Comparison of ENCODE assay signal across 11 cellular contexts in the genomic region with DNA sequence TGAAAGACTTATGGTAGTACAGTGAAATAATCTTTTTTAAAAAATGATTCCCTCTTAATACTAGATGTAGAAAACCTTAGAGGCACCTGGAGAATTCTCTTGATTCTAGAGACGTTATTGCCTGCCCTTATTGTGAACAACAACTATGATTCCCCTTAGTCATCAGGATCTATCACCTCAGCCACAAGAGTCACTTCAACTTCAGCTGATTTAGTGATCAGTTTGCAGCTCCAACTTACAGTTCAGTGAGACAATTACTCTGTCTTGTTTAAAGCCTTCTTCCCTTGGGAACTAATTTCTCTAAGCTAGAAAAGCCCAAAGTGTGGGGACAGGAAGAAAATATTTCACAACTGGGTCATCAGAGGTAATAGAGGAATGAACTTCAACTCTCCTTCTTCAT.
DNase-seq lines count a peak whose midpoint lies in the region; ATAC-seq and TF ChIP-seq lines count a peak whose summit lies in the region.
"Had no signal": no experiment of that assay in that cellular context is flagged by ENCODE, and none has a peak within 500 bp of the region (broad histone marks: within the 10 kb centered on the region; RNA-seq: fewer than 3 reads in every experiment).

No MANE protein-coding gene starts in this region.

- POLR2A ChIA-PET in activated CD8-positive, alpha-beta T cell treated with anti-CD3 and anti-CD28 coated beads for 36 hours (lab: Charles Lee): no interaction called here

- no peaks in the 10 kb centered on the region for H3K36me3 Mint-ChIP-seq in activated T-cell treated with anti-CD3 and anti-CD28 coated beads, Interleukin-2, amount 50 U/mL, for 72 hours (ENCODE audit: insufficient read depth in 2 of 2)
- no peaks in the 10 kb centered on the region for H3K36me3 Mint-ChIP-seq in activated CD8-positive, alpha-beta T cell treated with anti-CD3 and anti-CD28 coated beads for 36 hours (ENCODE audit: low read depth)

- DNase-seq in activated T-cell treated with anti-CD3 and anti-CD28 coated beads, Interleukin-2, amount 50 U/mL, for 72 hours: peak in 1 of 2 donors; percentile 5
- DNase-seq in activated T-cell treated with anti-CD3 and anti-CD28 coated beads, Interleukin-2, amount 50 U/mL, for 1 hour: no peak
- no peak for DNase-seq in activated CD8-positive, alpha-beta T cell treated with anti-CD3 and anti-CD28 coated beads for 36 hours
- DNase-seq in stimulated activated naive CD8-positive, alpha-beta T cell treated with anti-CD3 and anti-CD28 coated beads, Interleukin-15, amount 100 ng/mL, for 72 hours: no peak
- DNase-seq in NCI-H82 (lab: John Stamatoyannopoulos, UW) (no peak), posterior vena cava (ENCODE audit: low spot score) (no peak)
- DNase-seq: activated naive CD4-positive, alpha-beta T cell; NCI-H1930 had no signal

- no peaks in the 10 kb centered on the region for H3K9me3 Mint-ChIP-seq in activated T-cell treated with anti-CD3 and anti-CD28 coated beads, Interleukin-2, amount 50 U/mL, for 72 hours
- H3K9me3 Mint-ChIP-seq in activated CD8-positive, alpha-beta T cell treated with anti-CD3 and anti-CD28 coated beads for 36 hours: peaks cover 2% of the 10 kb centered on the region
- no peaks in the 10 kb centered on the region for H3K9me3 Mint-ChIP-seq in stimulated activated naive CD8-positive, alpha-beta T cell treated with anti-CD3 and anti-CD28 coated beads, Interleukin-15, amount 100 ng/mL, for 72 hours

- intact Hi-C loops in activated CD8-positive, alpha-beta T cell treated with anti-CD3 and anti-CD28 coated beads for 36 hours (cut with micrococcal nuclease): no loop called here
- intact Hi-C loops in posterior vena cava (cut with DNase I): no loop called here

- peak overlapping the region; percentile 29 to 76 for H3K4me3 Mint-ChIP-seq in activated T-cell treated with anti-CD3 and anti-CD28 coated beads, Interleukin-2, amount 50 U/mL, for 72 hours
- peak overlapping the region; percentile 28 for H3K4me3 Mint-ChIP-seq in activated CD8-positive, alpha-beta T cell treated with anti-CD3 and anti-CD28 coated beads for 36 hours
- H3K4me3 Mint-ChIP-seq in stimulated activated naive CD8-positive, alpha-beta T cell treated with anti-CD3 and anti-CD28 coated beads, Interleukin-15, amount 100 ng/mL, for 72 hours: peak overlapping the region in 1 of 2 donors; percentile 55
- H3K4me3 Mint-ChIP-seq: WTC11 had no signal

- peaks cover 29% of the 10 kb centered on the region for H3K4me1 Mint-ChIP-seq in activated T-cell treated with anti-CD3 and anti-CD28 coated beads, Interleukin-2, amount 50 U/mL, for 72 hours (ENCODE audit: low read depth)
- H3K4me1 Mint-ChIP-seq in activated CD8-positive, alpha-beta T cell treated with anti-CD3 and anti-CD28 coated beads for 36 hours (ENCODE audit: low read depth): peaks cover 18% of the 10 kb centered on the region
- peaks cover 21% of the 10 kb centered on the region for H3K4me1 Mint-ChIP-seq in stimulated activated naive CD8-positive, alpha-beta T cell treated with anti-CD3 and anti-CD28 coated beads, Interleukin-15, amount 100 ng/mL, for 72 hours

- TF ChIP-seq CTCF in activated CD8-positive, alpha-beta T cell treated with anti-CD3 and anti-CD28 coated beads for 36 hours (IDR thresholded peaks at IDR 0.05): no peak

- H3K27ac Mint-ChIP-seq in activated T-cell treated with anti-CD3 and anti-CD28 coated beads, Interleukin-2, amount 50 U/mL, for 72 hours: peak overlapping the region; percentile 77
- peak overlapping the region; percentile 87 for H3K27ac Mint-ChIP-seq in activated CD8-positive, alpha-beta T cell treated with anti-CD3 and anti-CD28 coated beads for 36 hours
- no peak overlapping the region for H3K27ac Mint-ChIP-seq in stimulated activated naive CD8-positive, alpha-beta T cell treated with anti-CD3 and anti-CD28 coated beads, Interleukin-15, amount 100 ng/mL, for 72 hours
- H3K27ac Mint-ChIP-seq: WTC11 had no signal

- no peaks in the 10 kb centered on the region for H3K27me3 Mint-ChIP-seq in activated T-cell treated with anti-CD3 and anti-CD28 coated beads, Interleukin-2, amount 50 U/mL, for 72 hours (ENCODE audit: low read depth)
- H3K27me3 Mint-ChIP-seq in activated CD8-positive, alpha-beta T cell treated with anti-CD3 and anti-CD28 coated beads for 36 hours: no peaks in the 10 kb centered on the region
- no peaks in the 10 kb centered on the region for H3K27me3 Mint-ChIP-seq in stimulated activated naive CD8-positive, alpha-beta T cell treated with anti-CD3 and anti-CD28 coated beads, Interleukin-15, amount 100 ng/mL, for 72 hours

- no peak for TF ChIP-seq POLR2A in GM18505 (IDR thresholded peaks at IDR 0.05; ENCODE audit: borderline replicate concordance, extremely low read depth, insufficient read depth, insufficient read length)

- ATAC-seq in activated T-cell treated with anti-CD3 and anti-CD28 coated beads, Interleukin-2, amount 50 U/mL, for 72 hours (replicated peaks in 1 of 2): peak; percentile 61 to 73
- ATAC-seq in HG02798 (IDR thresholded peaks at IDR 0.05; ENCODE audit: poor library complexity, unreplicated experiment) (peak; percentile 22), GM18505 (IDR thresholded peaks at IDR 0.05; ENCODE audit: unreplicated experiment) (no peak)
- ATAC-seq in activated CD8-positive, alpha-beta T cell treated with anti-CD3 and anti-CD28 coated beads for 36 hours: peak; percentile 53
- peak; percentile 63 for ATAC-seq in stimulated activated naive CD8-positive, alpha-beta T cell treated with anti-CD3 and anti-CD28 coated beads, Interleukin-15, amount 100 ng/mL, for 72 hours
- ATAC-seq: WTC11 had no signal

- CTCF ChIA-PET in activated CD8-positive, alpha-beta T cell treated with anti-CD3 and anti-CD28 coated beads for 36 hours (lab: Charles Lee): interaction anchor here (1.0 to 1.5 kb wide), 2 partner anchors 8 to 10 kb away, joined by 3 read pairs; no protein-coding TSS in a partner anchor

Comparison
In these comparisons a context has a peak if more than half of its experiments do, and no peak if none do; other contexts are left out.
1. H3K27ac Mint-ChIP-seq: peak in activated T-cell treated with anti-CD3 and anti-CD28 coated beads, Interleukin-2, amount 50 U/mL, for 72 hours (single experiment) and activated CD8-positive, alpha-beta T cell treated with anti-CD3 and anti-CD28 coated beads for 36 hours (single experiment); none in stimulated activated naive CD8-positive, alpha-beta T cell treated with anti-CD3 and anti-CD28 coated beads, Interleukin-15, amount 100 ng/mL, for 72 hours (0 of 2).